Comparison of ENCODE assay signal across 10 cellular contexts in the genomic region with DNA sequence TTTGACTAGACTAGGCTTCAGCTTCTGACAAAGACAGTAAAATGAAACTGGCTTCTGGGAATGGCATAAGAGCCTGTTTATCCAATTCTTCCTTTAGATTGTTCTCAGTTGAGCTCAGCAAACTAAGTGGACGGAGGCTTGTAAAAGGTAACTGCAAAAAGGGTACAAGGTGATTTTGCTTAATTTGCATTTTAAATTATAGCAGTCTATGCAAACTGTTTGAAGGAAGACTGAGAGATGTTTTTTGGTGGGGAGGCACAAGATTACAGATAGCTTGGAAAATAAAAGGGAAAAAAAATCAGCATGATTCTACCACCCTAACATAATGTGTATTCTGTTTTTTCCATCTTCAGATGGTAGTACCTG. TPM values are rescaled to one million over a fixed set of nuclear protein-coding genes. Genes with fewer than 3 reads are reported as not detected.
A peak's percentile ranks its signal among the peaks of the same experiment; 100 is the strongest.
DNase-seq lines count a peak whose midpoint lies in the region; ATAC-seq and TF ChIP-seq lines count a peak whose summit lies in the region.
"Had no signal": no experiment of that assay in that cellular context is flagged by ENCODE, and none has a peak within 500 bp of the region (broad histone marks: within the 10 kb centered on the region; RNA-seq: fewer than 3 reads in every experiment).

No MANE protein-coding gene starts in this region.

- H3K27ac Mint-ChIP-seq in brain: peak overlapping the region in 4 of 5 experiments; percentile 55 to 84 (median 70)

- H3K4me1 ChIP-seq in heart right ventricle (peaks cover 30 to 93% (median 88%) of the 10 kb centered on the region in 9 donors), muscle layer of colon (ENCODE audit: insufficient read depth, low read length) (peaks cover 73% of the 10 kb centered on the region), uterus (peaks cover 14 to 21% of the 10 kb centered on the region in 2 donors)

- H3K9me3 Mint-ChIP-seq in brain: no peaks in the 10 kb centered on the region

- peaks cover 89% of the 10 kb centered on the region for H3K4me1 Mint-ChIP-seq in brain

- H3K4me3 ChIP-seq in heart right ventricle (peak overlapping the region in 6 of 10 donors; percentile 6 to 37 (median 26)), muscle layer of colon (ENCODE audit: low read depth in 1 of 2, low read length in 2 of 2) (no peak overlapping the region), uterus (peak overlapping the region in 1 of 2 donors; percentile 22)
- H3K4me3 ChIP-seq: PC-9 had no signal

- no peak for TF ChIP-seq CTCF in heart right ventricle (IDR thresholded peaks at IDR 0.05)
- TF ChIP-seq CTCF in brain (conservative IDR thresholded peaks at IDR 0.05): no peak
- TF ChIP-seq CTCF in uterus (IDR thresholded peaks at IDR 0.05): no peak

- peaks cover 0 to 15% (median 0%) of the 10 kb centered on the region in 9 donors for H3K36me3 ChIP-seq in heart right ventricle
- H3K36me3 ChIP-seq in muscle layer of colon (ENCODE audit: insufficient read depth, low read length): no peaks in the 10 kb centered on the region
- H3K36me3 ChIP-seq in uterus: no peaks in the 10 kb centered on the region

- H3K9me3 ChIP-seq in heart right ventricle (no peaks in the 10 kb centered on the region), muscle layer of colon (ENCODE audit: low read length) (no peaks in the 10 kb centered on the region), uterus (no peaks in the 10 kb centered on the region)

- no peak for DNase-seq in heart right ventricle
- no peak for DNase-seq in Right ventricle myocardium superior
- no peak for DNase-seq in uterus
- DNase-seq in NCI-H345 treated with DMSO at 0.1 percent for 48 hours (lab: John Stamatoyannopoulos, UW; ENCODE audit: unreplicated experiment): no peak
- DNase-seq in stimulated activated CD4-positive, alpha-beta T cell treated with anti-CD3 and anti-CD28 coated beads, Interleukin-4, amount 100 ng/mL, for 4 hours: no peak
- DNase-seq: mesendoderm, PC-9 had no signal

- H3K27me3 Mint-ChIP-seq in brain: peaks cover 4% of the 10 kb centered on the region

- no peak for TF ChIP-seq POLR2A in uterus (IDR thresholded peaks at IDR 0.05)

- intact Hi-C loops in heart right ventricle (cut with DNase I): loop anchor here in 6 of 10 donors (5.0 to 10.0 kb wide), 3 partner anchors 36 to 58 kb away; no protein-coding TSS in a partner anchor
- intact Hi-C loops in Right ventricle myocardium superior (cut with DNase I): no loop called here
- intact Hi-C loops in uterus (cut with DNase I; ENCODE audit: low total_unique reads): no loop called here

- WGBS in heart right ventricle, 2 donors: 43 to 65% methylated on average over 1 of the region's 1 CpG

- peaks cover 24% of the 10 kb centered on the region for H3K36me3 Mint-ChIP-seq in brain

- peak overlapping the region; percentile 58 for H3K9ac ChIP-seq in muscle layer of colon (ENCODE audit: low read length)

- H3K27me3 ChIP-seq in heart right ventricle: no peaks in the 10 kb centered on the region
- H3K27me3 ChIP-seq in muscle layer of colon (ENCODE audit: control insufficient read depth in 1 of 2, insufficient read depth in 2 of 2, low read length in 2 of 2): no peaks in the 10 kb centered on the region
- no peaks in the 10 kb centered on the region for H3K27me3 ChIP-seq in uterus

- no peak for ATAC-seq in heart right ventricle
- ATAC-seq in Right ventricle myocardium superior (ENCODE audit: poor library complexity): no peak
- ATAC-seq in HG03097 (IDR thresholded peaks at IDR 0.05; ENCODE audit: low FRiP score, unreplicated experiment): no peak

- H3K27ac ChIP-seq in heart right ventricle (peak overlapping the region; percentile 14 to 99 (median 80)), muscle layer of colon (ENCODE audit: low read depth, low read length) (peak overlapping the region; percentile 80), uterus (peak overlapping the region; percentile 84)
- H3K27ac ChIP-seq: PC-9 had no signal

- H3K4me3 Mint-ChIP-seq in brain: peak overlapping the region; percentile 43 to 83 (median 64)

RNA-seq across cellular contexts. Expression of gene SUSD6, which starts 5.0 kb away (rescaled TPM):
- total RNA-seq in heart right ventricle: 10 to 100 TPM; 18.0 to 46.3 (median 25.5) TPM
- polyA plus RNA-seq in heart right ventricle: 1 to 10 TPM; 5.9 to 8.4 TPM
- 20.8 TPM for total RNA-seq in Right ventricle myocardium superior
- 35.4 TPM for polyA plus RNA-seq in brain (ENCODE audit: insufficient read depth, low read depth, low replicate concordance)
- total RNA-seq in uterus: 10 to 100 TPM in 3 of 4 donors, 1 to 10 TPM in 1; 8.8 to 35.1 (median 17.6) TPM

RNA-seq across cellular contexts. Expression of gene CCDC177, which starts 41.7 kb away (rescaled TPM):
- not detected for total RNA-seq in heart right ventricle
- polyA plus RNA-seq in heart right ventricle: under 1 TPM in 1 of 2 donors, not detected in 1; 0.03 TPM
- total RNA-seq in Right ventricle myocardium superior: not detected
- 1.5 TPM for polyA plus RNA-seq in brain (ENCODE audit: insufficient read depth, low read depth, low replicate concordance)
- total RNA-seq in uterus: not detected
- total RNA-seq: PC-9 had no signal

Comparison
In these comparisons a context has a peak if more than half of its experiments do, and no peak if none do; other contexts are left out.
1. intact Hi-C loops: an anchor here in heart right ventricle (5.0 to 10.0 kb wide); none called in Right ventricle myocardium superior and uterus.
2. H3K4me3 ChIP-seq: peak in heart right ventricle (6 of 10); none in muscle layer of colon (0 of 2).
3. Peak in every context shown above with its lines, with median percentiles within 50 percentile points of each other: H3K27ac ChIP-seq.